Comparison of ENCODE assay signal across 10 cellular contexts in genomic region chr5:10030219-10030831, GRCh38.
DNase-seq lines count a peak whose midpoint lies in the region; ATAC-seq and TF ChIP-seq lines count a peak whose summit lies in the region.
"Had no signal": no experiment of that assay in that cellular context is flagged by ENCODE, and none has a peak within 500 bp of the region (broad histone marks: within the 10 kb centered on the region; RNA-seq: fewer than 3 reads in every experiment).

No MANE protein-coding gene starts in this region.

- DNase-seq in A673 (ENCODE audit: low spot score) (peak; percentile 10), GM13977 (ENCODE audit: low spot score) (no peak), RWPE2 (ENCODE audit: low spot score) (no peak), hepatocyte (ENCODE audit: low spot score) (peak; percentile 39), foreskin melanocyte (no peak), heart left ventricle (no peak), NCI-H774 (lab: John Stamatoyannopoulos, UW) (no peak)
- DNase-seq: CD8-positive, alpha-beta T cell; NCI-H1694 treated with DMSO at 0.1 percent for 48 hours had no signal

- 97% methylated on average over 2 of the region's 2 CpGs for WGBS in hepatocyte (ENCODE audit: low lambda C conversion rate, missing lambda C conversion rate)
- 77 to 93% (median 84%) methylated on average over 2 of the region's 2 CpGs for WGBS in heart left ventricle, 4 donors

- no peaks in the 10 kb centered on the region for H3K27me3 ChIP-seq in A673 (replicated peaks; ENCODE audit: insufficient read depth, low read depth, low read length, poor library complexity)
- no peaks in the 10 kb centered on the region for H3K27me3 ChIP-seq in RWPE2 (ENCODE audit: insufficient read depth, poor library complexity, severe bottlenecking)
- H3K27me3 ChIP-seq in hepatocyte: no peaks in the 10 kb centered on the region
- H3K27me3 ChIP-seq in heart left ventricle: no peaks in the 10 kb centered on the region

- intact Hi-C loops in A673 (cut with micrococcal nuclease; ENCODE audit: unreplicated experiment): no loop called here
- intact Hi-C loops in heart left ventricle (cut with DNase I): no loop called here

- BruUV-seq in A673 (replicated peaks; lab: Mats Ljungman, UMichigan): no TSS peak

- peak; percentile 43 for TF ChIP-seq CTCF in A673 (conservative IDR thresholded peaks at IDR 0.05; ENCODE audit: low read depth, low read length)
- peak; percentile 36 for TF ChIP-seq CTCF in GM13977 (IDR thresholded peaks at IDR 0.05; ENCODE audit: extremely low read depth, insufficient read depth, missing control alignments)
- TF ChIP-seq CTCF in RWPE2 (IDR thresholded peaks at IDR 0.05; ENCODE audit: poor library complexity, severe bottlenecking): peak; percentile 30
- TF ChIP-seq CTCF in hepatocyte (IDR thresholded peaks at IDR 0.05; ENCODE audit: poor library complexity): peak; percentile 44
- no peak for TF ChIP-seq CTCF in heart left ventricle (IDR thresholded peaks at IDR 0.05)

- CTCF ChIA-PET in A673 (lab: Charles Lee): no interaction called here

- H3K4me1 ChIP-seq in A673 (ENCODE audit: insufficient read depth, low read length, poor library complexity, severe bottlenecking) (no peaks in the 10 kb centered on the region), RWPE2 (ENCODE audit: insufficient read depth, poor library complexity, severe bottlenecking) (no peaks in the 10 kb centered on the region), hepatocyte (ENCODE audit: insufficient read depth) (no peaks in the 10 kb centered on the region), heart left ventricle (no peaks in the 10 kb centered on the region)

- in situ Hi-C loops in GM13977 (cut with MboI; ENCODE audit: low pct_unique_long_range_greater_than_20kb, low sequenced_read_pairs, unreplicated experiment): no loop called here

- H4K20me1 ChIP-seq in hepatocyte (ENCODE audit: insufficient read depth, poor library complexity, severe bottlenecking): no peaks in the 10 kb centered on the region

- no peaks in the 10 kb centered on the region for H3K9me2 ChIP-seq in hepatocyte (replicated peaks; ENCODE audit: insufficient read depth)

- no peak overlapping the region for H2AFZ ChIP-seq in hepatocyte

- ATAC-seq in RWPE2 (ENCODE audit: low read depth) (peak; percentile 49; the same call in 2 of the 3 replicates), HG03108 (IDR thresholded peaks at IDR 0.05; ENCODE audit: unreplicated experiment) (no peak), heart left ventricle (no peak)
- ATAC-seq: CD8-positive, alpha-beta T cell had no signal

- no peak overlapping the region for H3K4me3 ChIP-seq in A673 (ENCODE audit: low read depth, low read length, poor library complexity, severe bottlenecking)
- H3K4me3 ChIP-seq in RWPE2 (ENCODE audit: severe bottlenecking): no peak overlapping the region
- no peak overlapping the region for H3K4me3 ChIP-seq in hepatocyte
- no peak overlapping the region for H3K4me3 ChIP-seq in heart left ventricle

- no peak for TF ChIP-seq POLR2A in heart left ventricle (IDR thresholded peaks at IDR 0.05)

- H3K36me3 ChIP-seq in A673 (ENCODE audit: insufficient read depth, low read length, poor library complexity, severe bottlenecking) (no peaks in the 10 kb centered on the region), RWPE2 (ENCODE audit: low read depth) (no peaks in the 10 kb centered on the region), hepatocyte (replicated peaks; ENCODE audit: insufficient read depth, low read depth) (no peaks in the 10 kb centered on the region), heart left ventricle (no peaks in the 10 kb centered on the region)

- POLR2A ChIA-PET in A673 (lab: Charles Lee; ENCODE audit: low non-redundant PET): no interaction called here

- H3K9me3 ChIP-seq in A673 (ENCODE audit: low read depth, low read length, poor library complexity, severe bottlenecking): no peaks in the 10 kb centered on the region
- H3K9me3 ChIP-seq in RWPE2 (ENCODE audit: severe bottlenecking): no peaks in the 10 kb centered on the region
- H3K9me3 ChIP-seq in hepatocyte (ENCODE audit: low read depth): no peaks in the 10 kb centered on the region
- H3K9me3 ChIP-seq in heart left ventricle: peaks cover 0 to 32% (median 0%) of the 10 kb centered on the region in 12 donors

- H3K27ac ChIP-seq in A673 (ENCODE audit: low read depth, low read length, poor library complexity, severe bottlenecking) (no peak overlapping the region), RWPE2 (ENCODE audit: poor library complexity, severe bottlenecking) (no peak overlapping the region), hepatocyte (no peak overlapping the region), heart left ventricle (no peak overlapping the region)

- H3K4me2 ChIP-seq in hepatocyte: no peak overlapping the region

- no peaks in the 10 kb centered on the region for H3K79me2 ChIP-seq in hepatocyte

Comparison
In these comparisons a context has a peak if more than half of its experiments do, and no peak if none do; other contexts are left out.
1. DNase-seq: peak in A673 (single experiment) and hepatocyte (single experiment); none in GM13977 (single experiment), RWPE2 (single experiment), foreskin melanocyte (single experiment), heart left ventricle (0 of 5) and NCI-H774 (single experiment).
2. CTCF ChIP-seq: peak in A673 (single experiment), GM13977 (single experiment), RWPE2 (single experiment) and hepatocyte (single experiment); none in heart left ventricle (0 of 12).